13 cellular contexts compared by ENCODE assay signal in genomic region chr9:123757960-123758359, GRCh38.
DNase-seq lines count a peak whose midpoint lies in the region; ATAC-seq and TF ChIP-seq lines count a peak whose summit lies in the region.
"Had no signal": no experiment of that assay in that cellular context is flagged by ENCODE, and none has a peak within 500 bp of the region (broad histone marks: within the 10 kb centered on the region; RNA-seq: fewer than 3 reads in every experiment).

No MANE protein-coding gene starts in this region.

- TF ChIP-seq CTCF in right atrium auricular region (IDR thresholded peaks at IDR 0.05): no peak

- H3K4me1 Mint-ChIP-seq in activated CD4-positive, alpha-beta memory T cell treated with anti-CD3 and anti-CD28 coated beads for 36 hours (ENCODE audit: low read depth): no peaks in the 10 kb centered on the region

- H3K4me3 Mint-ChIP-seq in activated CD4-positive, alpha-beta memory T cell treated with anti-CD3 and anti-CD28 coated beads for 36 hours: no peak overlapping the region
- H3K4me3 Mint-ChIP-seq: B cell; CD8-positive, alpha-beta T cell; H9 had no signal

- no peaks in the 10 kb centered on the region for H3K27me3 ChIP-seq in right atrium auricular region
- H3K27me3 ChIP-seq in right cardiac atrium (ENCODE audit: control insufficient read depth, insufficient read depth): no peaks in the 10 kb centered on the region
- H3K27me3 ChIP-seq: BLaER1 treated with 17β-estradiol and CSF1 and Interleukin-3, amounts not matched to agents 10 nM and 100 nM had no signal

- no peak overlapping the region for H3K27ac Mint-ChIP-seq in activated CD4-positive, alpha-beta memory T cell treated with anti-CD3 and anti-CD28 coated beads for 36 hours
- H3K27ac Mint-ChIP-seq: B cell; CD8-positive, alpha-beta T cell; H9 had no signal

- CTCF ChIA-PET in activated CD4-positive, alpha-beta memory T cell treated with anti-CD3 and anti-CD28 coated beads for 36 hours (lab: Charles Lee): no interaction called here

- H3K36me3 ChIP-seq in right atrium auricular region (no peaks in the 10 kb centered on the region), mesodermal cell (ENCODE audit: control insufficient read depth, insufficient read depth, low read length) (no peaks in the 10 kb centered on the region)

- DNase-seq in Right ventricle myocardium superior: no peak
- DNase-seq in right atrium auricular region (ENCODE audit: low spot score): no peak
- DNase-seq in amniotic epithelial cell (ENCODE audit: low read depth): peak; percentile 57
- DNase-seq in right cardiac atrium: no peak
- no peak for DNase-seq in activated CD4-positive, alpha-beta memory T cell treated with anti-CD3 and anti-CD28 coated beads for 36 hours
- DNase-seq in midbrain (lab: John Stamatoyannopoulos, UW): no peak
- no peak for DNase-seq in epidermal melanocyte (ENCODE audit: insufficient read length, low spot score)
- DNase-seq: Calu3; CD8-positive, alpha-beta T cell; H9 had no signal

- 77% methylated on average over 3 of the region's 3 CpGs for WGBS in right cardiac atrium
- 96% methylated on average over 3 of the region's 3 CpGs; no CpG with 5 or more reads in 1 of the 2 experiments for WGBS in mesodermal cell (ENCODE audit: insufficient coverage in 2 of 2), 2 experiments

- H3K4me3 ChIP-seq in right atrium auricular region: no peak overlapping the region
- H3K4me3 ChIP-seq in right cardiac atrium (ENCODE audit: low read length): no peak overlapping the region
- H3K4me3 ChIP-seq in mesodermal cell (ENCODE audit: extremely low read depth, insufficient read depth, low read length, poor library complexity, severe bottlenecking): no peak overlapping the region
- H3K4me3 ChIP-seq: BLaER1 treated with 17β-estradiol and CSF1 and Interleukin-3, amounts not matched to agents 10 nM and 100 nM had no signal

- no peak overlapping the region for H3K27ac ChIP-seq in right atrium auricular region
- H3K27ac ChIP-seq in right cardiac atrium (ENCODE audit: low read length): no peak overlapping the region
- H3K27ac ChIP-seq in mesodermal cell (ENCODE audit: low read depth, low read length, severe bottlenecking): peak overlapping the region; percentile 12
- H3K27ac ChIP-seq: BLaER1 treated with 17β-estradiol and CSF1 and Interleukin-3, amounts not matched to agents 10 nM and 100 nM had no signal

- H3K4me1 ChIP-seq in right atrium auricular region (no peaks in the 10 kb centered on the region), right cardiac atrium (ENCODE audit: control insufficient read depth, insufficient read depth, low read length) (peaks cover 4% of the 10 kb centered on the region), mesodermal cell (ENCODE audit: control insufficient read depth, insufficient read depth, low read length, poor library complexity, severe bottlenecking) (peaks cover 18% of the 10 kb centered on the region)

- no peaks in the 10 kb centered on the region for H3K9me3 ChIP-seq in right atrium auricular region
- no peaks in the 10 kb centered on the region for H3K9me3 ChIP-seq in right cardiac atrium (ENCODE audit: control insufficient read depth, low read length)
- no peaks in the 10 kb centered on the region for H3K9me3 ChIP-seq in mesodermal cell (ENCODE audit: control insufficient read depth, low read length)
- H3K9me3 ChIP-seq: BLaER1 treated with 17β-estradiol and CSF1 and Interleukin-3, amounts not matched to agents 10 nM and 100 nM had no signal

- intact Hi-C loops in Right ventricle myocardium superior (cut with DNase I): no loop called here
- intact Hi-C loops in right cardiac atrium (cut with DNase I): no loop called here
- intact Hi-C loops in activated CD4-positive, alpha-beta memory T cell treated with anti-CD3 and anti-CD28 coated beads for 36 hours (cut with micrococcal nuclease): no loop called here

- POLR2A ChIA-PET in activated CD4-positive, alpha-beta memory T cell treated with anti-CD3 and anti-CD28 coated beads for 36 hours (lab: Charles Lee): no interaction called here

- H3K36me3 Mint-ChIP-seq in activated CD4-positive, alpha-beta memory T cell treated with anti-CD3 and anti-CD28 coated beads for 36 hours: peaks cover 7% of the 10 kb centered on the region

- no peaks in the 10 kb centered on the region for H3K27me3 Mint-ChIP-seq in activated CD4-positive, alpha-beta memory T cell treated with anti-CD3 and anti-CD28 coated beads for 36 hours
- H3K27me3 Mint-ChIP-seq: B cell had no signal

- ATAC-seq in Right ventricle myocardium superior (ENCODE audit: poor library complexity) (peak; percentile 38), right cardiac atrium (peak; percentile 47 to 54)
- ATAC-seq: CD8-positive, alpha-beta T cell had no signal

- H3K9me3 Mint-ChIP-seq in activated CD4-positive, alpha-beta memory T cell treated with anti-CD3 and anti-CD28 coated beads for 36 hours: no peaks in the 10 kb centered on the region
- H3K9me3 Mint-ChIP-seq: CD8-positive, alpha-beta T cell; H9 had no signal
